9 cellular contexts compared by ENCODE assay signal in genomic region chr2:224948859-224949258, GRCh38.
A peak's percentile ranks its signal among the peaks of the same experiment; 100 is the strongest.
DNase-seq lines count a peak whose midpoint lies in the region; ATAC-seq lines count a peak whose summit lies in the region.
"Had no signal": no experiment of that assay in that cellular context is flagged by ENCODE, and none has a peak within 500 bp of the region (broad histone marks: within the 10 kb centered on the region; RNA-seq: fewer than 3 reads in every experiment).

No MANE protein-coding gene starts in this region.

- peak overlapping the region in 8 of 10 donors; percentile 12 to 91 (median 43) for H3K4me3 Mint-ChIP-seq in naive thymus-derived CD4-positive, alpha-beta T cell
- H3K4me3 Mint-ChIP-seq: nephron had no signal

- H3K36me3 ChIP-seq in naive thymus-derived CD4-positive, alpha-beta T cell (ENCODE audit: control insufficient read depth in 2 of 3, insufficient read depth in 3 of 3, low read length in 3 of 3), result no peaks in the 10 kb centered on the region

- POLR2A ChIA-PET in naive thymus-derived CD4-positive, alpha-beta T cell (lab: Charles Lee), result interaction anchor here (0.6 to 2.8 kb wide), 6 partner anchors 9 to 399 kb away, joined by 3 to 13 read pairs (median 3); no protein-coding TSS in a partner anchor

- peak; percentile 46 for ATAC-seq in naive thymus-derived CD4-positive, alpha-beta T cell
- ATAC-seq in HG02884 (IDR thresholded peaks at IDR 0.05; ENCODE audit: unreplicated experiment), result no peak

- H3K4me1 Mint-ChIP-seq in naive thymus-derived CD4-positive, alpha-beta T cell, result peaks cover 58 to 94% (median 81%) of the 10 kb centered on the region in 7 donors

- peaks cover 0 to 5% (median 0%) of the 10 kb centered on the region in 11 donors for H3K9me3 Mint-ChIP-seq in naive thymus-derived CD4-positive, alpha-beta T cell
- H3K9me3 Mint-ChIP-seq: nephron had no signal

- H3K4me1 ChIP-seq in naive thymus-derived CD4-positive, alpha-beta T cell (ENCODE audit: control insufficient read depth in 2 of 2, insufficient read depth in 2 of 2, low read length in 2 of 2), result peaks cover 52 to 73% of the 10 kb centered on the region in 2 donors

- H3K27ac Mint-ChIP-seq in naive thymus-derived CD4-positive, alpha-beta T cell, result peak overlapping the region; percentile 54 to 93 (median 87)

- no peak overlapping the region for H3K4me3 ChIP-seq in naive thymus-derived CD4-positive, alpha-beta T cell (ENCODE audit: low read length)
- H3K4me3 ChIP-seq: dorsolateral prefrontal cortex had no signal

- H3K27ac ChIP-seq in naive thymus-derived CD4-positive, alpha-beta T cell (ENCODE audit: low read depth, low read length), result peak overlapping the region; percentile 84

- DNase-seq in ELR (ENCODE audit: low read depth), result peak; percentile 87
- peak; percentile 95 for DNase-seq in MV-4-11 (lab: John Stamatoyannopoulos, UW)
- DNase-seq in amniotic stem cell (lab: John Stamatoyannopoulos, UW), result peak; percentile 33
- DNase-seq in naive thymus-derived CD4-positive, alpha-beta T cell, result no peak
- DNase-seq in DMS 273 treated with DMSO at 0.1 percent for 48 hours (lab: John Stamatoyannopoulos, UW), result no peak
- DNase-seq in SW 1271 (lab: John Stamatoyannopoulos, UW), result no peak

- no peaks in the 10 kb centered on the region for H3K9me3 ChIP-seq in naive thymus-derived CD4-positive, alpha-beta T cell (ENCODE audit: control insufficient read depth in 2 of 3, low read length in 3 of 3)

- CTCF ChIA-PET in naive thymus-derived CD4-positive, alpha-beta T cell (lab: Charles Lee), result interaction anchor here (0.7 to 1.5 kb wide), 3 partner anchors 12 to 21 kb away, joined by 3 to 4 read pairs (median 3); no protein-coding TSS in a partner anchor

- no peaks in the 10 kb centered on the region for H3K27me3 Mint-ChIP-seq in naive thymus-derived CD4-positive, alpha-beta T cell

- intact Hi-C loops in naive thymus-derived CD4-positive, alpha-beta T cell (cut with micrococcal nuclease), result loop anchor here (5.0 to 10.0 kb wide), 4 partner anchors 93 to 1843 kb away; partner anchors contain the start of genes CUL3 (in 1 of the 2), DOCK10 (in 1 of the 2) and MRPL44 (in 1 of the 2)

- no peaks in the 10 kb centered on the region for H3K27me3 ChIP-seq in naive thymus-derived CD4-positive, alpha-beta T cell (ENCODE audit: control insufficient read depth in 2 of 2, insufficient read depth in 2 of 2, low read length in 2 of 2)

- peaks cover 0 to 52% (median 21%) of the 10 kb centered on the region in 5 donors for H3K36me3 Mint-ChIP-seq in naive thymus-derived CD4-positive, alpha-beta T cell

Comparison
In these comparisons a context has a peak if more than half of its experiments do, and no peak if none do; other contexts are left out.
1. DNase-seq: peak in ELR (single experiment), MV-4-11 (single experiment) and amniotic stem cell (single experiment); none in naive thymus-derived CD4-positive, alpha-beta T cell (0 of 9), DMS 273 treated with DMSO at 0.1 percent for 48 hours (single experiment) and SW 1271 (0 of 2).